Comparison of ENCODE assay signal across 26 cellular contexts in genomic region chr1:43038232-43038929, GRCh38.
"Had no signal": no experiment of that assay in that cellular context is flagged by ENCODE, and none has a peak within 500 bp of the region (broad histone marks: within the 10 kb centered on the region; RNA-seq: fewer than 3 reads in every experiment).

No MANE protein-coding gene starts in this region.

- H3K27ac ChIP-seq: parathyroid adenoma, suprapubic skin, tibial nerve had no signal

- H3K27ac Mint-ChIP-seq: activated CD4-positive, alpha-beta memory T cell treated with anti-CD3 and anti-CD28 coated beads, Interleukin-2, amount 10 ng/mL, durations not matched to agents 7 days and 5 days; activated naive CD4-positive, alpha-beta T cell treated with anti-CD3 and anti-CD28 coated beads for 36 hours; activated naive CD8-positive, alpha-beta T cell treated with anti-CD3 and anti-CD28 coated beads, Interleukin-2, amount 10 ng/mL, durations not matched to agents 7 days and 5 days; activated T-cell treated with anti-CD3 and anti-CD28 coated beads, Interleukin-2, amount 50 U/mL, for 72 hours; natural killer cell; T-helper 1 cell treated with Interleukin-12 subunit alpha and Interleukin-12 subunit beta and Interleukin-4 antibody, amounts not matched to agents 30 μg/mL and 1 μg/mL, for 36 hours had no signal

- H3K36me3 Mint-ChIP-seq: activated naive CD8-positive, alpha-beta T cell treated with anti-CD3 and anti-CD28 coated beads, Interleukin-2, amount 10 ng/mL, durations not matched to agents 7 days and 5 days; natural killer cell had no signal

- DNase-seq: activated CD4-positive, alpha-beta memory T cell treated with anti-CD3 and anti-CD28 coated beads, Interleukin-2, amount 10 ng/mL, durations not matched to agents 7 days and 5 days; activated CD4-positive, alpha-beta T cell treated with anti-CD3 and anti-CD28 coated beads for 4 hours; activated CD4-positive, CD25-positive, alpha-beta regulatory T cell; activated effector memory CD4-positive, alpha-beta T cell treated with Interleukin-2 at 50 U/mL for 16 hours; activated naive CD4-positive, alpha-beta T cell treated with anti-CD3 and anti-CD28 coated beads for 36 hours; activated naive CD8-positive, alpha-beta T cell treated with anti-CD3 and anti-CD28 coated beads, Interleukin-2, amount 10 ng/mL, durations not matched to agents 7 days and 5 days; activated T-cell treated with anti-CD3 and anti-CD28 coated beads, Interleukin-2, amount 50 U/mL, for 72 hours; amygdala; dermis blood vessel endothelial cell; effector CD8-positive, alpha-beta T cell; glutamatergic neuron; hypothalamus; left ventricle myocardium superior; mammary epithelial cell; midbrain; natural killer cell; nucleus accumbens; right cardiac atrium; stimulated activated CD4-positive, alpha-beta T cell treated with anti-CD3 and anti-CD28 coated beads, Interleukin-1b, Interleukin-23, amount 100 ng/mL, for 48 hours; stimulated activated naive CD8-positive, alpha-beta T cell treated with anti-CD3 and anti-CD28 coated beads, Interleukin-15, amount 100 ng/mL, for 72 hours; T1000 had no signal

- H3K4me3 Mint-ChIP-seq: activated CD4-positive, alpha-beta memory T cell treated with anti-CD3 and anti-CD28 coated beads, Interleukin-2, amount 10 ng/mL, durations not matched to agents 7 days and 5 days; activated naive CD4-positive, alpha-beta T cell treated with anti-CD3 and anti-CD28 coated beads for 36 hours; activated naive CD8-positive, alpha-beta T cell treated with anti-CD3 and anti-CD28 coated beads, Interleukin-2, amount 10 ng/mL, durations not matched to agents 7 days and 5 days; activated T-cell treated with anti-CD3 and anti-CD28 coated beads, Interleukin-2, amount 50 U/mL, for 72 hours; natural killer cell; stimulated activated naive CD8-positive, alpha-beta T cell treated with anti-CD3 and anti-CD28 coated beads, Interleukin-15, amount 100 ng/mL, for 72 hours; T-helper 1 cell treated with Interleukin-12 subunit alpha and Interleukin-12 subunit beta and Interleukin-4 antibody, amounts not matched to agents 30 μg/mL and 1 μg/mL, for 36 hours had no signal

- ATAC-seq: activated T-cell treated with anti-CD3 and anti-CD28 coated beads, Interleukin-2, amount 50 U/mL, for 72 hours; esophagus mucosa; left ventricle myocardium superior; natural killer cell; right cardiac atrium; stimulated activated naive CD8-positive, alpha-beta T cell treated with anti-CD3 and anti-CD28 coated beads, Interleukin-15, amount 100 ng/mL, for 72 hours had no signal

- H3K9me3 Mint-ChIP-seq: activated CD4-positive, alpha-beta memory T cell treated with anti-CD3 and anti-CD28 coated beads, Interleukin-2, amount 10 ng/mL, durations not matched to agents 7 days and 5 days; activated naive CD4-positive, alpha-beta T cell treated with anti-CD3 and anti-CD28 coated beads for 36 hours; activated naive CD8-positive, alpha-beta T cell treated with anti-CD3 and anti-CD28 coated beads, Interleukin-2, amount 10 ng/mL, durations not matched to agents 7 days and 5 days; activated T-cell treated with anti-CD3 and anti-CD28 coated beads, Interleukin-2, amount 50 U/mL, for 72 hours; natural killer cell; stimulated activated naive CD8-positive, alpha-beta T cell treated with anti-CD3 and anti-CD28 coated beads, Interleukin-15, amount 100 ng/mL, for 72 hours; T-helper 1 cell treated with Interleukin-12 subunit alpha and Interleukin-12 subunit beta and Interleukin-4 antibody, amounts not matched to agents 30 μg/mL and 1 μg/mL, for 36 hours had no signal

- H3K27me3 Mint-ChIP-seq: stimulated activated naive CD8-positive, alpha-beta T cell treated with anti-CD3 and anti-CD28 coated beads, Interleukin-15, amount 100 ng/mL, for 72 hours had no signal
